In genomic region chr15:75542386-75542797, GRCh38 we compare ENCODE assay signal across 9 cellular contexts. TPM values are rescaled to one million over a fixed set of nuclear protein-coding genes. Genes with fewer than 3 reads are reported as not detected.
DNase-seq lines count a peak whose midpoint lies in the region; ATAC-seq, FAIRE-seq and TF ChIP-seq lines count a peak whose summit lies in the region.
"Had no signal": no experiment of that assay in that cellular context is flagged by ENCODE, and none has a peak within 500 bp of the region (broad histone marks: within the 10 kb centered on the region; RNA-seq: fewer than 3 reads in every experiment).

No MANE protein-coding gene starts in this region.

- intact Hi-C loops in K562 (cut with micrococcal nuclease) (no loop called here), stomach (cut with DNase I; ENCODE audit: low total_unique reads) (no loop called here)

- FAIRE-seq in K562 (lab: Jason Lieb, UNC) = peak; percentile 69

- H3K9me2 ChIP-seq in hepatocyte (replicated peaks; ENCODE audit: insufficient read depth) = no peaks in the 10 kb centered on the region

- no TSS peak for BruUV-seq in K562 (replicated peaks; lab: Mats Ljungman, UMichigan)

- WGBS in K562 (ENCODE audit: insufficient coverage, low coverage, missing lambda C conversion rate) = 0% methylated on average over 2 of the region's 2 CpGs
- WGBS in hepatocyte (ENCODE audit: low lambda C conversion rate, missing lambda C conversion rate) = 41% methylated on average over 2 of the region's 2 CpGs
- WGBS in stomach, 5 donors = 54 to 71% (median 66%) methylated on average over 2 of the region's 2 CpGs

- H3K9me3 Mint-ChIP-seq in HFFc6 = no peaks in the 10 kb centered on the region
- H3K9me3 Mint-ChIP-seq in naive thymus-derived CD8-positive, alpha-beta T cell = no peaks in the 10 kb centered on the region

- TF ChIP-seq CTCF in HFFc6 (IDR thresholded peaks at IDR 0.05) (no peak), K562 (IDR thresholded peaks at IDR 0.05 in 2 of 3, conservative IDR thresholded peaks at IDR 0.05 in 1 of 3; ENCODE audit: insufficient read depth in 2 of 3, low read depth in 1 of 3, low read length in 3 of 3) (no peak), hepatocyte (IDR thresholded peaks at IDR 0.05; ENCODE audit: poor library complexity) (no peak), stomach (IDR thresholded peaks at IDR 0.05) (no peak)

- H2AFZ ChIP-seq in K562 (ENCODE audit: low read depth, low read length) = peak overlapping the region; percentile 37; the same call in 1 of the 2 replicates
- H2AFZ ChIP-seq in hepatocyte = no peak overlapping the region

- TF ChIP-seq EP300 in K562 (IDR thresholded peaks at IDR 0.05; ENCODE audit: low read length) (peak; percentile 25; the same call in 1 of the 2 replicates), stomach (IDR thresholded peaks at IDR 0.05) (no peak)

- no peaks in the 10 kb centered on the region for H4K20me1 ChIP-seq in K562 (replicated peaks; ENCODE audit: control insufficient read depth, insufficient read depth, low read length)
- peaks cover 9% of the 10 kb centered on the region for H4K20me1 ChIP-seq in hepatocyte (ENCODE audit: insufficient read depth, poor library complexity, severe bottlenecking)

- no peak for DNase-seq in HFFc6
- peak in 2 of 4 experiments; percentile 62 to 72 for DNase-seq in K562 (ENCODE audit: extremely low read depth in 1 of 4, low spot score in 3 of 4)
- no peak for DNase-seq in hepatocyte (ENCODE audit: low spot score)
- no peak for DNase-seq in stomach
- DNase-seq in SKM-1 treated with dmso at 0.1 percent for 144 hours (lab: John Stamatoyannopoulos, UW; ENCODE audit: unreplicated experiment) = no peak
- DNase-seq in NCI-H2171 treated with DMSO at 0.1 percent for 48 hours (lab: John Stamatoyannopoulos, UW) = no peak
- DNase-seq in naive thymus-derived CD8-positive, alpha-beta T cell = no peak
- DNase-seq: Kasumi-1 had no signal

- H3K9me3 ChIP-seq in K562 (replicated peaks; ENCODE audit: control insufficient read depth, insufficient read depth, low read depth, low read length) = no peaks in the 10 kb centered on the region
- H3K9me3 ChIP-seq in hepatocyte (ENCODE audit: low read depth) = no peaks in the 10 kb centered on the region
- H3K9me3 ChIP-seq in stomach = no peaks in the 10 kb centered on the region

- H3K4me2 ChIP-seq in K562 (ENCODE audit: insufficient read depth, low read length) = peak overlapping the region; percentile 22
- H3K4me2 ChIP-seq in hepatocyte = peak overlapping the region; percentile 28

- peak overlapping the region; percentile 39; the same call in 1 of the 2 replicates for H3K27ac Mint-ChIP-seq in HFFc6
- peak overlapping the region in 2 of 10 donors; percentile 13 to 16 for H3K27ac Mint-ChIP-seq in naive thymus-derived CD8-positive, alpha-beta T cell

- peaks cover 2% of the 10 kb centered on the region; the same call in 1 of the 2 replicates for H3K27me3 Mint-ChIP-seq in HFFc6 (ENCODE audit: insufficient read depth)
- H3K27me3 Mint-ChIP-seq in naive thymus-derived CD8-positive, alpha-beta T cell = no peaks in the 10 kb centered on the region

- H3K27me3 ChIP-seq in K562 (ENCODE audit: control insufficient read depth in 2 of 2, insufficient read depth in 2 of 2, low read length in 2 of 2) (no peaks in the 10 kb centered on the region), hepatocyte (no peaks in the 10 kb centered on the region), stomach (no peaks in the 10 kb centered on the region)

- peak; percentile 90 for ATAC-seq in K562
- no peak for ATAC-seq in naive thymus-derived CD8-positive, alpha-beta T cell
- no peak for ATAC-seq in GM18505 (IDR thresholded peaks at IDR 0.05; ENCODE audit: unreplicated experiment)

- H3K9me1 ChIP-seq in K562 (ENCODE audit: control insufficient read depth, insufficient read depth, low read length) = no peaks in the 10 kb centered on the region

- peak overlapping the region; percentile 3 to 40; a peak in 1 of 4 replicates for H3K9ac ChIP-seq in K562 (ENCODE audit: insufficient read depth in 1 of 2, low read depth in 2 of 2, low read length in 2 of 2)

- peaks cover 30% of the 10 kb centered on the region for H3K4me1 Mint-ChIP-seq in HFFc6 (ENCODE audit: low read depth)
- peaks cover 11 to 37% (median 28%) of the 10 kb centered on the region in 4 donors for H3K4me1 Mint-ChIP-seq in naive thymus-derived CD8-positive, alpha-beta T cell

- no peak for TF ChIP-seq POLR2A in K562 (conservative IDR thresholded peaks at IDR 0.05)
- no peak for TF ChIP-seq POLR2A in stomach (IDR thresholded peaks at IDR 0.05)
- TF ChIP-seq POLR2A in GM18505 (IDR thresholded peaks at IDR 0.05; ENCODE audit: borderline replicate concordance, extremely low read depth, insufficient read depth, insufficient read length) = no peak

- H3K27ac ChIP-seq in K562 (ENCODE audit: extremely low read depth, low read depth, low read length) (peak overlapping the region; percentile 36; the same call in 2 of the 3 replicates), hepatocyte (peak overlapping the region; percentile 46), stomach (peak overlapping the region in 4 of 5 donors; percentile 33 to 57 (median 42))

- no peaks in the 10 kb centered on the region for H3K36me3 ChIP-seq in K562 (ENCODE audit: control insufficient read depth, insufficient read depth, low read length)
- no peaks in the 10 kb centered on the region for H3K36me3 ChIP-seq in hepatocyte (replicated peaks; ENCODE audit: insufficient read depth, low read depth)
- H3K36me3 ChIP-seq in stomach = no peaks in the 10 kb centered on the region

- H3K36me3 Mint-ChIP-seq in HFFc6 (ENCODE audit: low read depth) = peaks cover 11% of the 10 kb centered on the region
- peaks cover 0 to 5% (median 0%) of the 10 kb centered on the region in 3 donors for H3K36me3 Mint-ChIP-seq in naive thymus-derived CD8-positive, alpha-beta T cell

- peaks cover 4% of the 10 kb centered on the region; the same call in 2 of the 3 replicates for H3K79me2 ChIP-seq in K562 (ENCODE audit: control insufficient read depth, insufficient read depth, low read length)
- peaks cover 84% of the 10 kb centered on the region for H3K79me2 ChIP-seq in hepatocyte

- CTCF ChIA-PET in K562 (lab: Yijun Ruan, JAX; ENCODE audit: low intra/inter-chr PET ratio) = no interaction called here

- in situ Hi-C loops in K562 (cut with MboI) = no loop called here

- peaks cover 8 to 22% of the 10 kb centered on the region in 2 experiments; a peak in 3 of 5 replicates for H3K4me1 ChIP-seq in K562 (replicated peaks in 1 of 2; ENCODE audit: control insufficient read depth in 2 of 2, insufficient read depth in 2 of 2, low read length in 2 of 2)
- peaks cover 24% of the 10 kb centered on the region for H3K4me1 ChIP-seq in hepatocyte (ENCODE audit: insufficient read depth)
- peaks cover 0 to 40% (median 10%) of the 10 kb centered on the region in 4 donors for H3K4me1 ChIP-seq in stomach

- H3K4me3 Mint-ChIP-seq in HFFc6 = no peak overlapping the region
- no peak overlapping the region for H3K4me3 Mint-ChIP-seq in naive thymus-derived CD8-positive, alpha-beta T cell

- POLR2A ChIA-PET in K562 (lab: Yijun Ruan, JAX) = interaction anchor here (0.8 to 3.1 kb wide), 5 partner anchors 10 to 35 kb away, joined by 3 to 15 read pairs (median 3); no protein-coding TSS in a partner anchor
- POLR2A ChIA-PET in naive thymus-derived CD8-positive, alpha-beta T cell (lab: Charles Lee) = no interaction called here

- TF ChIP-seq RAD21 in K562 (CRISPR knock-in tag; conservative IDR thresholded peaks at IDR 0.05 in 1 of 2, IDR thresholded peaks at IDR 0.05 in 1 of 2) = no peak

- H3K4me3 ChIP-seq in K562 (no peak overlapping the region), hepatocyte (no peak overlapping the region), stomach (no peak overlapping the region)

TF ChIP-seq in K562, 482 proteins besides CTCF, POLR2A, EP300 and RAD21 (continues in another document):
- TF ChIP-seq TAL1 (IDR thresholded peaks at IDR 0.05) (peak; percentile 70), PKNOX1 (IDR thresholded peaks at IDR 0.05) (peak; percentile 33; the same call in 1 of the 2 replicates)

RNA-seq across cellular contexts. Expression of gene PTPN9, which starts 36.7 kb away (rescaled TPM):
- 10 to 100 TPM; 27.9 to 36.3 (median 33.6) TPM for total RNA-seq in HFFc6 (2021; fragmentation: NEBNext Ultra II Directional; extraction: Animal tissue kit (Norgen Biotek cat#: 25700))
- 24.8 and 25.7 TPM in 2 replicates for total RNA-seq in K562 (2011; cell fraction: chromatin; rRNA removed; ENCODE audit: low replicate concordance)
- 11.2 and 13.5 TPM in 2 replicates for total RNA-seq in K562 (2011; cell fraction: nucleolus; rRNA removed)
- total RNA-seq in K562 (2011; cell fraction: nucleoplasm; rRNA removed) = 19.7 and 25.1 TPM in 2 replicates
- total RNA-seq in K562 (2014; rRNA removed) (7.4 and 14.4 TPM in 2 replicates), K562 (2014; rRNA removed; fragmentation: Illumina TruSeq; extraction: Trizol) (14.2 and 16.6 TPM in 2 replicates), K562 (2015; rRNA removed; fragmentation: Illumina TruSeq; extraction: Trizol) (15.4 and 16.5 TPM in 2 replicates), K562 (2021) (17.1 and 20.4 TPM in 2 replicates), hepatocyte (24.0 and 27.4 TPM in 2 replicates), stomach (10 to 100 TPM in 4 of 5 donors, 1 to 10 TPM in 1; 8.7 to 22.9 (median 16.5) TPM)
- polyA plus RNA-seq in K562 (2011; rRNA removed) (22.3 and 24.0 TPM in 2 replicates), K562 (2014; fragmentation: Illumina TruSeq; extraction: Trizol) (17.7 and 19.7 TPM in 2 replicates), K562 (2014; fragmentation: Nextera tagmentation; extraction: Ambion mirVana) (1 to 10 TPM; 5.0 to 6.3 TPM), K562 (2014; rRNA removed) (11.3 and 12.4 TPM in 2 replicates), hepatocyte (19.6 and 23.3 TPM in 2 replicates), stomach (10 to 100 TPM in 2 of 3 donors, 1 to 10 TPM in 1; 7.7 to 20.3 (median 12.5) TPM)
- polyA plus RNA-seq in K562 (2011; cell fraction: cytosol; rRNA removed) = 31.5 and 33.8 TPM in 2 replicates
- polyA plus RNA-seq in K562 (2011; cell fraction: nucleus; rRNA removed) = 11.1 and 14.2 TPM in 2 replicates
- 15.8 and 27.6 TPM in 2 replicates for polyA plus RNA-seq in K562 (2012)
- 35.0 and 36.0 TPM in 2 replicates for polyA minus RNA-seq in K562 (2011; rRNA and poly(A)+ RNA removed)
- polyA minus RNA-seq in K562 (2011; cell fraction: cytosol; rRNA and poly(A)+ RNA removed) = 12.7 and 14.1 TPM in 2 replicates
- 3.4 and 8.6 TPM in 2 replicates for polyA minus RNA-seq in K562 (2011; cell fraction: nucleus; rRNA and poly(A)+ RNA removed)
- 10 to 100 TPM; 10.1 to 14.0 TPM for total RNA-seq in naive thymus-derived CD8-positive, alpha-beta T cell
- polyA plus RNA-seq in naive thymus-derived CD8-positive, alpha-beta T cell = 10 to 100 TPM; 12.9 to 19.6 (median 18.2) TPM
